8 cellular contexts compared by ENCODE assay signal in the genomic region with DNA sequence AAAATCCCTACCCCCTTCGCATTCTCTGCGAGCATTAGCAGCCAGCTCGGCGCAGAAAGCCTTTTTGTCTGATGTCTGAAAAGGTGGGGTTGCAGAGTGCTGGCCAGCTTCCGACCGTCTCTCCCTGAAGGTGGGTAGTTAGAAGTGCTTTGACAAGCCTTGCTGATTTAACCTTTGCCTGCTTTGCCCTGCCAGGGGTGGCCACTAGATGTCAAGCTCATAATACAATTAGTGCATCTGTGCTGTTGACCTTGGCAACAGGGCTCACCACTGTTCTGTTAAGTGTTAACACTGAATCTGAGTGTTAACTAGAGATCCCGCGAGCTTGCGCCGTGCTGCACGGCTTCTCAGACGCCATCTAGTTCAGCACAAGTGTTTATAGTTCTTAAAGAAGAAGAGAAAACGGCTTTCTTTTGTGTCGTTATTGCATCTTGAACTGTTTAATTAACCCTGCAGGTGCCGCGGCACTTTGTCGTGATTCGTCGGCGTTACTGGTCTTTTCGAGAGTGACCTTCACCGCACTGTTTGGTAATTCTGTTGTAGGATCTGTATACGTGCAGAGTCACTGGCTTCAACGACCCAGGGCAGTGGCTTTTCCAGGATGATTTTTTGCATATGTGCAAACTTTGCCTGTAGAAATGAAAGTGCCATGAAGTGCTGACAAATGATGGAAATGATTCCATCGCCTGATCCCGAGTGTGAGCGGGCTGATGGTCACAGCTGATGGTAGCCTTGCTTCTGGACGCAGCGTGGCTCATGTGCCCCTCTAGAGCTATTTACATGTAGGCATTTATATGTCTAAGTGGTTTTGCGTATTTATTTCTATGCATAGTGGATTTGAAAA. TPM values are rescaled to one million over a fixed set of nuclear protein-coding genes. Genes with fewer than 3 reads are reported as not detected.
DNase-seq lines count a peak whose midpoint lies in the region; ATAC-seq and TF ChIP-seq lines count a peak whose summit lies in the region.

No MANE protein-coding gene starts in this region.

- H3K27me3 ChIP-seq in MM.1S (replicated peaks; ENCODE audit: insufficient read depth, low read length) (no peaks in the 10 kb centered on the region), adrenal gland (peaks cover 83% of the 10 kb centered on the region), suprapubic skin (peaks cover 91% of the 10 kb centered on the region)

- H3K4me2 ChIP-seq in MM.1S (ENCODE audit: low read depth, low read length): no peak overlapping the region

- H2AFZ ChIP-seq in MM.1S (ENCODE audit: low read length): no peak overlapping the region

- H3K36me3 ChIP-seq in MM.1S (replicated peaks; ENCODE audit: insufficient read depth, low read length) (no peaks in the 10 kb centered on the region), adrenal gland (replicated peaks in 1 of 2) (no peaks in the 10 kb centered on the region), suprapubic skin (no peaks in the 10 kb centered on the region)

- no peak for TF ChIP-seq POLR2A in adrenal gland (IDR thresholded peaks at IDR 0.05)
- no peak for TF ChIP-seq POLR2A in suprapubic skin (IDR thresholded peaks at IDR 0.05)

- H3K9me2 ChIP-seq in MM.1S (replicated peaks; ENCODE audit: insufficient read depth, low read length): no peaks in the 10 kb centered on the region

- peak; percentile 82 for ATAC-seq in GM18907 (IDR thresholded peaks at IDR 0.05; ENCODE audit: unreplicated experiment)
- peak; percentile 98 for ATAC-seq in left lobe of liver
- ATAC-seq in HG03521 (IDR thresholded peaks at IDR 0.05; ENCODE audit: unreplicated experiment): no peak

- no peak overlapping the region for H3K9ac ChIP-seq in MM.1S (ENCODE audit: low read length)

- intact Hi-C loops in adrenal gland (cut with DNase I): loop anchor here in 1 of 2 donors (5.0 kb wide), 1 partner anchor 262 kb away; no protein-coding TSS in a partner anchor

- no peaks in the 10 kb centered on the region for H4K20me1 ChIP-seq in MM.1S (ENCODE audit: insufficient read depth, low read length)

- TF ChIP-seq CTCF in C4-2B (conservative IDR thresholded peaks at IDR 0.05): peak; percentile 83
- TF ChIP-seq CTCF in MM.1S (IDR thresholded peaks at IDR 0.05; ENCODE audit: low read length): 0 out of 2 replicates have a peak, but pooled peaks have one; percentile 3
- peak in 5 of 6 experiments; percentile 26 to 44 (median 38) for TF ChIP-seq CTCF in adrenal gland (IDR thresholded peaks at IDR 0.05)
- TF ChIP-seq CTCF in suprapubic skin (IDR thresholded peaks at IDR 0.05): no peak

- H3F3A ChIP-seq in MM.1S (ENCODE audit: insufficient read depth, low read length): no peaks in the 10 kb centered on the region

- H3K4me3 ChIP-seq in MM.1S (ENCODE audit: low read length) (no peak overlapping the region), adrenal gland (no peak overlapping the region), suprapubic skin (no peak overlapping the region)

- no peak for DNase-seq in MM.1S
- peak in 6 of 7 donors; percentile 31 to 57 (median 38) for DNase-seq in adrenal gland
- peak; percentile 57 for DNase-seq in left lobe of liver (ENCODE audit: low spot score)
- DNase-seq in suprapubic skin (ENCODE audit: low spot score in 2 of 2): no peak
- DNase-seq in activated CD4-positive, CD25-positive, alpha-beta regulatory T cell (lab: John Stamatoyannopoulos, UW): no peak

- H3K27ac ChIP-seq in C4-2B (no peak overlapping the region), MM.1S (ENCODE audit: low read length) (no peak overlapping the region), adrenal gland (no peak overlapping the region), suprapubic skin (no peak overlapping the region)

- no peaks in the 10 kb centered on the region for H3K79me2 ChIP-seq in MM.1S (ENCODE audit: low read length)

- H3K4me1 ChIP-seq in MM.1S (ENCODE audit: low read length) (no peaks in the 10 kb centered on the region), adrenal gland (replicated peaks in 1 of 2) (peaks cover 0 to 9% of the 10 kb centered on the region in 2 donors), suprapubic skin (peaks cover 25% of the 10 kb centered on the region)

- TF ChIP-seq EP300 in suprapubic skin (IDR thresholded peaks at IDR 0.05): no peak

- H3K9me3 ChIP-seq in MM.1S (replicated peaks; ENCODE audit: insufficient read depth, low read length) (no peaks in the 10 kb centered on the region), adrenal gland (replicated peaks in 1 of 3) (no peaks in the 10 kb centered on the region), suprapubic skin (no peaks in the 10 kb centered on the region)

- 26 to 35% (median 31%) methylated on average over 30 of the region's 30 CpGs for WGBS in adrenal gland, 4 donors
- 35% methylated on average over 30 of the region's 30 CpGs for WGBS in suprapubic skin

RNA-seq across cellular contexts. Expression of gene SALL3, which starts 5.5 kb away (rescaled TPM):
- total RNA-seq in adrenal gland (under 1 TPM in 1 of 8 donors, not detected in 7; 0.11 TPM), left lobe of liver (not detected), suprapubic skin (under 1 TPM in 2 of 4 donors, not detected in 2; 0.21 to 0.40 TPM)
- not detected for polyA plus RNA-seq in adrenal gland

Comparison
In these comparisons a context has a peak if more than half of its experiments do, and no peak if none do; other contexts are left out.
1. CTCF ChIP-seq: peak in C4-2B (single experiment), MM.1S (single experiment) and adrenal gland (5 of 6); none in suprapubic skin (0 of 2).
2. DNase-seq: peak in adrenal gland (6 of 7) and left lobe of liver (single experiment); none in MM.1S (single experiment), suprapubic skin (0 of 2) and activated CD4-positive, CD25-positive, alpha-beta regulatory T cell (0 of 4).